17 cellular contexts compared by ENCODE assay signal in genomic region chr4:71595576-71596108, GRCh38.
DNase-seq lines count a peak whose midpoint lies in the region; ATAC-seq and TF ChIP-seq lines count a peak whose summit lies in the region.
"Had no signal": no experiment of that assay in that cellular context is flagged by ENCODE, and none has a peak within 500 bp of the region (broad histone marks: within the 10 kb centered on the region; RNA-seq: fewer than 3 reads in every experiment).

No MANE protein-coding gene starts in this region.

- ATAC-seq in HG03139 (IDR thresholded peaks at IDR 0.05; ENCODE audit: unreplicated experiment), result no peak
- ATAC-seq in effector memory CD8-positive, alpha-beta T cell (replicated peaks), result no peak
- ATAC-seq in left colon, result no peak
- ATAC-seq: activated T-cell treated with anti-CD3 and anti-CD28 coated beads, Interleukin-2, amount 50 U/mL, for 72 hours had no signal

- no peak overlapping the region for H3K27ac Mint-ChIP-seq in effector memory CD8-positive, alpha-beta T cell
- H3K27ac Mint-ChIP-seq: activated CD4-positive, alpha-beta memory T cell treated with anti-CD3 and anti-CD28 coated beads for 36 hours; activated T-cell treated with anti-CD3 and anti-CD28 coated beads, Interleukin-2, amount 50 U/mL, for 72 hours; immature natural killer cell; nephron progenitor cell had no signal

- no peaks in the 10 kb centered on the region for H3K9me3 Mint-ChIP-seq in effector memory CD8-positive, alpha-beta T cell
- H3K9me3 Mint-ChIP-seq: activated CD4-positive, alpha-beta memory T cell treated with anti-CD3 and anti-CD28 coated beads for 36 hours; activated T-cell treated with anti-CD3 and anti-CD28 coated beads, Interleukin-2, amount 50 U/mL, for 72 hours; immature natural killer cell; nephron progenitor cell had no signal

- H3K4me3 Mint-ChIP-seq in effector memory CD8-positive, alpha-beta T cell, result no peak overlapping the region
- H3K4me3 Mint-ChIP-seq: activated CD4-positive, alpha-beta memory T cell treated with anti-CD3 and anti-CD28 coated beads for 36 hours; activated T-cell treated with anti-CD3 and anti-CD28 coated beads, Interleukin-2, amount 50 U/mL, for 72 hours; immature natural killer cell; nephron progenitor cell had no signal

- no peaks in the 10 kb centered on the region for H3K36me3 Mint-ChIP-seq in effector memory CD8-positive, alpha-beta T cell (ENCODE audit: insufficient read depth)
- H3K36me3 Mint-ChIP-seq: activated CD4-positive, alpha-beta memory T cell treated with anti-CD3 and anti-CD28 coated beads for 36 hours; immature natural killer cell had no signal

- H3K27me3 Mint-ChIP-seq in effector memory CD8-positive, alpha-beta T cell, result peaks cover 10 to 15% of the 10 kb centered on the region in 2 donors

- peak; percentile 98 for DNase-seq in DMS153 (lab: John Stamatoyannopoulos, UW)
- DNase-seq in NCI-H1694 (lab: John Stamatoyannopoulos, UW), result peak; percentile 83
- DNase-seq in NCI-H69 (lab: John Stamatoyannopoulos, UW), result peak; percentile 23
- DNase-seq in fibroblast of peridontal ligament (ENCODE audit: extremely low read depth), result peak; percentile 63
- no peak for DNase-seq in GM10266 (ENCODE audit: extremely low spot score)
- no peak for DNase-seq in effector memory CD8-positive, alpha-beta T cell
- DNase-seq in left colon, result no peak
- DNase-seq: activated CD4-positive, alpha-beta memory T cell treated with anti-CD3 and anti-CD28 coated beads for 36 hours; activated T-cell treated with anti-CD3 and anti-CD28 coated beads, Interleukin-2, amount 50 U/mL, for 72 hours; adrenal gland; immature natural killer cell; Kasumi-1; NCI-H2227 treated with DMSO at 0.1 percent for 48 hours; nephron progenitor cell; OCI-M1; substantia nigra had no signal

- intact Hi-C loops in left colon (cut with DNase I, micrococcal nuclease), result no loop called here

- H3K4me1 Mint-ChIP-seq in effector memory CD8-positive, alpha-beta T cell (ENCODE audit: low read depth in 2 of 2), result no peaks in the 10 kb centered on the region
- H3K4me1 Mint-ChIP-seq: immature natural killer cell, nephron progenitor cell had no signal

- no peak for TF ChIP-seq CTCF in GM10266 (IDR thresholded peaks at IDR 0.05; ENCODE audit: control insufficient read depth, insufficient read depth, low read depth, missing control alignments)

Comparison
In these comparisons a context has a peak if more than half of its experiments do, and no peak if none do; other contexts are left out.
1. DNase-seq: peak in DMS153 (single experiment), NCI-H1694 (single experiment), NCI-H69 (single experiment) and fibroblast of peridontal ligament (single experiment); none in GM10266 (single experiment), effector memory CD8-positive, alpha-beta T cell (0 of 3) and left colon (0 of 2).